8 cellular contexts compared by ENCODE assay signal in genomic region chr3:134373942-134374790, GRCh38. TPM values are rescaled to one million over a fixed set of nuclear protein-coding genes. Genes with fewer than 3 reads are reported as not detected.
DNase-seq lines count a peak whose midpoint lies in the region; ATAC-seq and TF ChIP-seq lines count a peak whose summit lies in the region.

AMOTL2 (minus strand) TSS chr3:134374447; CDS start chr3:134371433, 3,014 bp downstream.

- intact Hi-C loops in left lung (cut with DNase I): loop anchor here in 1 of 2 donors (5.0 to 10.0 kb wide), 2 partner anchors 62 to 101 kb away; no protein-coding TSS in a partner anchor

- TF ChIP-seq CTCF in left lung (IDR thresholded peaks at IDR 0.05): no peak

- no peak within 1 kb of the TSS for H3K27ac ChIP-seq in effector memory CD4-positive, alpha-beta T cell (ENCODE audit: insufficient read depth, low read length, poor library complexity, severe bottlenecking)
- H3K27ac ChIP-seq in left lung: peak within 1 kb of the TSS; percentile 95 to 98

- peak; percentile 20 for DNase-seq in stimulated activated CD4-positive, alpha-beta T cell treated with anti-CD3 and anti-CD28 coated beads, Interleukin-4, amount 100 ng/mL, for 1 hour
- DNase-seq in stimulated activated CD4-positive, alpha-beta T cell treated with anti-CD3 and anti-CD28 coated beads, Interleukin-2, amount 100 ng/mL, for 48 hours: no peak
- peak; percentile 93 for DNase-seq in LHCN-M2 (ENCODE audit: low read depth)
- DNase-seq in T-cell: no peak
- DNase-seq in effector memory CD4-positive, alpha-beta T cell: no peak
- peak; percentile 88 to 91 for DNase-seq in left lung
- DNase-seq in stimulated activated naive B cell treated with anti-CD40 and anti-IgM and Interleukin-4, amounts not matched to agents 10 μg/mL and 1 μg/mL and 100 μg/mL, for 72 hours: no peak

- peaks cover 22 to 46% of the 10 kb centered on the region in 2 donors for H3K27me3 Mint-ChIP-seq in T-cell
- H3K27me3 Mint-ChIP-seq in stimulated activated naive B cell treated with anti-CD40 and anti-IgM and Interleukin-4, amounts not matched to agents 10 μg/mL and 1 μg/mL and 100 μg/mL, for 72 hours: peaks cover 59 to 97% of the 10 kb centered on the region in 2 donors

- no peaks in the 10 kb centered on the region for H3K36me3 Mint-ChIP-seq in T-cell
- H3K36me3 Mint-ChIP-seq in stimulated activated naive B cell treated with anti-CD40 and anti-IgM and Interleukin-4, amounts not matched to agents 10 μg/mL and 1 μg/mL and 100 μg/mL, for 72 hours: no peaks in the 10 kb centered on the region

- no peaks in the 10 kb centered on the region for H3K9me3 ChIP-seq in effector memory CD4-positive, alpha-beta T cell (ENCODE audit: control insufficient read depth, low read length)
- no peaks in the 10 kb centered on the region for H3K9me3 ChIP-seq in left lung

- peak within 1 kb of the TSS; percentile 74 to 80 (median 79) for H3K4me3 Mint-ChIP-seq in T-cell
- peak within 1 kb of the TSS; percentile 77 to 80 for H3K4me3 Mint-ChIP-seq in stimulated activated naive B cell treated with anti-CD40 and anti-IgM and Interleukin-4, amounts not matched to agents 10 μg/mL and 1 μg/mL and 100 μg/mL, for 72 hours

- H3K4me1 ChIP-seq in effector memory CD4-positive, alpha-beta T cell (ENCODE audit: control insufficient read depth, insufficient read depth, low read length, poor library complexity, severe bottlenecking): peaks cover 8% of the 10 kb centered on the region
- H3K4me1 ChIP-seq in left lung: peaks cover 40 to 51% of the 10 kb centered on the region in 2 donors

- H3K4me3 ChIP-seq in effector memory CD4-positive, alpha-beta T cell (ENCODE audit: insufficient read depth, low read depth, low read length, poor library complexity, severe bottlenecking): peak within 1 kb of the TSS; percentile 61
- H3K4me3 ChIP-seq in left lung: peak within 1 kb of the TSS; percentile 64 to 70

- peaks cover 10 to 14% (median 13%) of the 10 kb centered on the region in 3 donors for H3K4me1 Mint-ChIP-seq in T-cell
- H3K4me1 Mint-ChIP-seq in stimulated activated naive B cell treated with anti-CD40 and anti-IgM and Interleukin-4, amounts not matched to agents 10 μg/mL and 1 μg/mL and 100 μg/mL, for 72 hours: peaks cover 14 to 29% of the 10 kb centered on the region in 2 donors

- H3K36me3 ChIP-seq in effector memory CD4-positive, alpha-beta T cell (ENCODE audit: control insufficient read depth, insufficient read depth, low read length): no peaks in the 10 kb centered on the region
- peaks cover 0 to 19% of the 10 kb centered on the region in 2 donors for H3K36me3 ChIP-seq in left lung

- ATAC-seq in T-cell (replicated peaks in 1 of 4) (peak; percentile 54 to 60 (median 56)), left lung (peak; percentile 79), HG03280 (IDR thresholded peaks at IDR 0.05; ENCODE audit: unreplicated experiment) (no peak)
- peak; percentile 72 to 81 for ATAC-seq in stimulated activated naive B cell treated with anti-CD40 and anti-IgM and Interleukin-4, amounts not matched to agents 10 μg/mL and 1 μg/mL and 100 μg/mL, for 72 hours (replicated peaks)

- H3K9me3 Mint-ChIP-seq in T-cell: no peaks in the 10 kb centered on the region
- H3K9me3 Mint-ChIP-seq in stimulated activated naive B cell treated with anti-CD40 and anti-IgM and Interleukin-4, amounts not matched to agents 10 μg/mL and 1 μg/mL and 100 μg/mL, for 72 hours: no peaks in the 10 kb centered on the region

- POLR2A ChIA-PET in T-cell (lab: Charles Lee): interaction anchor here in 1 of 2 donors (0.6 kb wide), 1 partner anchor 20 kb away, joined by 3 read pairs; no protein-coding TSS in a partner anchor

- H3K27me3 ChIP-seq in effector memory CD4-positive, alpha-beta T cell (replicated peaks; ENCODE audit: control insufficient read depth, insufficient read depth, low read length, poor library complexity, severe bottlenecking): peaks cover 11% of the 10 kb centered on the region
- H3K27me3 ChIP-seq in left lung: peaks cover 0 to 34% of the 10 kb centered on the region in 2 donors

- H3K27ac Mint-ChIP-seq in T-cell: peak within 1 kb of the TSS in 1 of 2 donors; percentile 27
- no peak within 1 kb of the TSS for H3K27ac Mint-ChIP-seq in stimulated activated naive B cell treated with anti-CD40 and anti-IgM and Interleukin-4, amounts not matched to agents 10 μg/mL and 1 μg/mL and 100 μg/mL, for 72 hours

- CTCF ChIA-PET in T-cell (lab: Charles Lee): interaction anchor here in 1 of 2 donors (0.6 kb wide), 1 partner anchor 117 kb away, joined by 4 read pairs; no protein-coding TSS in a partner anchor

RNA-seq across cellular contexts. Expression of gene AMOTL2, which starts in this region (rescaled TPM):
- total RNA-seq in LHCN-M2 (2014; rRNA removed): 72.0 and 82.3 TPM in 2 replicates
- polyA plus RNA-seq in LHCN-M2 (2012): 79.6 TPM
- under 1 TPM in 3 of 5 donors, not detected in 2; 0.20 to 0.96 (median 0.76) TPM for total RNA-seq in T-cell
- 100 to 1,000 TPM in 1 of 2 donors, 10 to 100 TPM in 1; 69.2 to 106 TPM for total RNA-seq in left lung

Comparison
In these comparisons a context has a peak if more than half of its experiments do, and no peak if none do; other contexts are left out.
1. RNA of gene AMOTL2 (total RNA-seq): 69.2 to 106 TPM in left lung and 72.0 to 82.3 TPM in LHCN-M2; 0.20 to 0.96 TPM in T-cell; every median in the first group is over 10 times any median in the second.
2. DNase-seq: peak in stimulated activated CD4-positive, alpha-beta T cell treated with anti-CD3 and anti-CD28 coated beads, Interleukin-4, amount 100 ng/mL, for 1 hour (single experiment), LHCN-M2 (single experiment) and left lung (2 of 2); none in stimulated activated CD4-positive, alpha-beta T cell treated with anti-CD3 and anti-CD28 coated beads, Interleukin-2, amount 100 ng/mL, for 48 hours (0 of 2), T-cell (0 of 34), effector memory CD4-positive, alpha-beta T cell (0 of 3) and stimulated activated naive B cell treated with anti-CD40 and anti-IgM and Interleukin-4, amounts not matched to agents 10 μg/mL and 1 μg/mL and 100 μg/mL, for 72 hours (single experiment).
3. Peak in ATAC-seq in T-cell; RNA of the gene not detected or under 1 TPM.